Comparison of ENCODE assay signal across 8 cellular contexts in the genomic region with DNA sequence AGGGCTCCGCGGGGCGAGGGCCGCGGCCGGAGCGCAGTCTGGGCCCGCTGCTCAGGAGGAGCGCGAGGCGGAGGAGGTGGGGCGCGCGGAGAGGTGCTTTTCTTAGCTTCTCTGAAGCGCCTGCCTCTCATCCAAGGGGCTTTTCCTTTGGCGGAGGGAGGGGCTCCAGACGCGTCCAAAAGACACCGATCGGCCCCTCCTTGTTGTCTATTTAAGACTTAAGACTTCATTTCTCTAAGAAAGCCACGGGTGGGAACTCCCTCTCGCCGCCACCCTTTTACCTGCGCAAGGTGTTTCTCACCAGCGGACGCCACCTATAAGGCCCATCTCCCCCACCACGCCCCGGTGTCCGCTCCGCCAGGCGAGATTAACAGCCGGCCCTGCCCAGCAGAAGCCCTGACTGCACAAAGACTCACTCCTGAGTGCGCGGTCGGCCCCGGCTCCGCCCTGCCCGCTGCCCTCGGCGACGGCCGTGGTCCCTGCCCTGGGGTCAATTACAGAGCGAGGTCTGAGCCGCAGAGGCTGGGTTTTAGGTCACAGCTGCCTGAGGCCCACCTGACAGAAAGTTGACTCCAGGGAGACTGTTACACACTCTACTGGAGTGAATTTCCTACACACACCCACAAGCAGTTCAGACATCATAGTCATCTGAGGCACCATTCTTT. TPM values are rescaled to one million over a fixed set of nuclear protein-coding genes. Genes with fewer than 3 reads are reported as not detected.
A peak's percentile ranks its signal among the peaks of the same experiment; 100 is the strongest.
DNase-seq lines count a peak whose midpoint lies in the region; ATAC-seq, FAIRE-seq and TF ChIP-seq lines count a peak whose summit lies in the region.

TSS of gene DSC2 (minus strand) at position 402 of the 665 bp plus-strand sequence. CDS start 450 bp downstream, outside the sequence.

- in situ Hi-C loops in Panc1 (cut with HindIII; ENCODE audit: low pct_unique_long_range_greater_than_20kb, low sequenced_read_pairs) = no loop called here

- peak; percentile 37 for ATAC-seq in Panc1
- no peak for ATAC-seq in HG02678 (IDR thresholded peaks at IDR 0.05; ENCODE audit: unreplicated experiment)

- H3K14ac ChIP-seq in trophoblast cell (ENCODE audit: low read length) = peak within 1 kb of the TSS; percentile 92

- H3K9ac ChIP-seq in trophoblast cell (ENCODE audit: low read length) = peak within 1 kb of the TSS; percentile 96

- H3K27me3 ChIP-seq in Panc1 (ENCODE audit: control insufficient read depth, insufficient read depth, low read length) = peaks cover 2% of the 10 kb centered on the region; the same call in 1 of the 2 replicates
- H3K27me3 ChIP-seq in trophoblast cell (ENCODE audit: insufficient read depth, low read length) = no peaks in the 10 kb centered on the region

- H2AK5ac ChIP-seq in trophoblast cell (ENCODE audit: low read length) = peak within 1 kb of the TSS; percentile 64

- H3K36me3 ChIP-seq in Panc1 (ENCODE audit: control insufficient read depth, insufficient read depth, low read length) (no peaks in the 10 kb centered on the region; the same call in 1 of the 2 replicates), trophoblast cell (ENCODE audit: control insufficient read depth in 1 of 2, insufficient read depth in 2 of 2, low read length in 2 of 2) (no peaks in the 10 kb centered on the region)

- no peak for TF ChIP-seq CTCF in Panc1 (IDR thresholded peaks at IDR 0.05)

- peaks cover 18% of the 10 kb centered on the region for H3K79me2 ChIP-seq in trophoblast cell (ENCODE audit: control insufficient read depth, insufficient read depth, low read length, poor library complexity)

- no TSS peak for BruUV-seq in Panc1 (replicated peaks; lab: Mats Ljungman, UMichigan)

- H4K12ac ChIP-seq in trophoblast cell (ENCODE audit: low read depth, low read length) = peak within 1 kb of the TSS; percentile 94

- H3K79me1 ChIP-seq in trophoblast cell (ENCODE audit: low read length) = peaks cover 21% of the 10 kb centered on the region

- peak within 1 kb of the TSS; percentile 91 for H2BK5ac ChIP-seq in trophoblast cell (ENCODE audit: low read depth, low read length, poor library complexity)

- POLR2A ChIA-PET in Panc1 (lab: Charles Lee) = no interaction called here

- WGBS in trophoblast cell (ENCODE audit: extremely low coverage, insufficient coverage, insufficient read length) = no CpG with 5 or more reads among the region's 44 CpGs

- TF ChIP-seq POLR2A in H54 (IDR thresholded peaks at IDR 0.05; ENCODE audit: low read depth, low read length) = no peak

- no peak for DNase-seq in Panc1 (ENCODE audit: low read depth, low spot score)
- DNase-seq in cardiac septum (ENCODE audit: low spot score) = peak; percentile 77
- DNase-seq in trophoblast cell = peak; percentile 58 to 72
- DNase-seq in NCI-H82 (lab: John Stamatoyannopoulos, UW) = no peak
- no peak for DNase-seq in H54 (ENCODE audit: insufficient read length, low spot score)
- no peak for DNase-seq in NCI-H1694 treated with DMSO at 0.1 percent for 48 hours (lab: John Stamatoyannopoulos, UW)

- no peak for FAIRE-seq in H54 (lab: Jason Lieb, UNC)

- peak within 1 kb of the TSS; percentile 84 for H4K8ac ChIP-seq in trophoblast cell (ENCODE audit: low read depth, low read length)

- H2AFZ ChIP-seq in trophoblast cell (ENCODE audit: insufficient read depth, low read length, poor library complexity) = peak within 1 kb of the TSS; percentile 67

- CTCF ChIA-PET in Panc1 (lab: Charles Lee) = no interaction called here

- peak within 1 kb of the TSS; percentile 93 for H2BK120ac ChIP-seq in trophoblast cell (ENCODE audit: insufficient read depth, low read length, poor library complexity)

- H3K4me3 ChIP-seq in GM08714 (ENCODE audit: low read length) (peak within 1 kb of the TSS; percentile 55), Panc1 (ENCODE audit: low read depth in 2 of 2, low read length in 2 of 2) (peak within 1 kb of the TSS; percentile 37 to 44), trophoblast cell (ENCODE audit: low read depth, low read length) (peak within 1 kb of the TSS; percentile 94)

- H3K4me2 ChIP-seq in trophoblast cell (ENCODE audit: low read length) = peak within 1 kb of the TSS; percentile 78

- H3K9me3 ChIP-seq in Panc1 (ENCODE audit: control insufficient read depth, insufficient read depth, low read depth, low read length) (no peaks in the 10 kb centered on the region), trophoblast cell (ENCODE audit: insufficient read depth, low read depth, low read length) (no peaks in the 10 kb centered on the region)

- H3K27ac ChIP-seq in Panc1 (ENCODE audit: low read length) (no peak within 1 kb of the TSS), trophoblast cell (ENCODE audit: low read depth, low read length) (peak within 1 kb of the TSS; percentile 97)

- peak within 1 kb of the TSS; percentile 87 for H3K4ac ChIP-seq in trophoblast cell (ENCODE audit: low read depth, low read length)

- peak within 1 kb of the TSS; percentile 90 for H3K18ac ChIP-seq in trophoblast cell (ENCODE audit: low read length)

- H2BK12ac ChIP-seq in trophoblast cell (ENCODE audit: low read length) = peak within 1 kb of the TSS; percentile 42

- H3K23ac ChIP-seq in trophoblast cell (ENCODE audit: low read length) = no peak within 1 kb of the TSS

- peak within 1 kb of the TSS; percentile 98 for H4K91ac ChIP-seq in trophoblast cell (ENCODE audit: low read depth, low read length)

- intact Hi-C loops in Panc1 (cut with micrococcal nuclease; ENCODE audit: unreplicated experiment) (no loop called here), cardiac septum (cut with DNase I) (loop anchor here (5.0 to 10.0 kb wide), 2 partner anchors 53 to 395 kb away; partner anchors contain the start of gene DSG2)

- no peaks in the 10 kb centered on the region for H3K4me1 ChIP-seq in Panc1 (ENCODE audit: control insufficient read depth, insufficient read depth, low read length)
- peaks cover 2 to 6% of the 10 kb centered on the region in 2 experiments for H3K4me1 ChIP-seq in trophoblast cell (ENCODE audit: control insufficient read depth in 1 of 2, insufficient read depth in 2 of 2, low read length in 2 of 2)

RNA-seq across cellular contexts. Expression of gene DSC2, which starts in this region (rescaled TPM):
- total RNA-seq in Panc1 (2021; ENCODE audit: unreplicated experiment) = 2.7 TPM
- polyA plus RNA-seq in Panc1 (2012; ENCODE audit: insufficient read length) = 0.98 TPM
- 26.7 TPM for total RNA-seq in cardiac septum
- 95.6 and 98.9 TPM in 2 replicates for polyA plus RNA-seq in trophoblast cell (2013)

Comparison
In these comparisons a context has a peak if more than half of its experiments do, and no peak if none do; other contexts are left out.
1. H3K4me3 ChIP-seq: peak in every context shown above with its lines; median percentile 94 in trophoblast cell; 55 in GM08714; 40 in Panc1.
2. DNase-seq: peak in cardiac septum (single experiment) and trophoblast cell (2 of 2); none in Panc1 (single experiment), NCI-H82 (single experiment), H54 (single experiment) and NCI-H1694 treated with DMSO at 0.1 percent for 48 hours (single experiment).